7 cellular contexts compared by ENCODE assay signal in genomic region chr15:75921732-75922703, GRCh38. TPM values are rescaled to one million over a fixed set of nuclear protein-coding genes. Genes with fewer than 3 reads are reported as not detected.
DNase-seq lines count a peak whose midpoint lies in the region; ATAC-seq and TF ChIP-seq lines count a peak whose summit lies in the region.

No MANE protein-coding gene starts in this region.

- in situ Hi-C loops in astrocyte of the cerebellum (cut with HindIII; ENCODE audit: low sequenced_read_pairs), result no loop called here

- peaks cover 0 to 9% (median 4%) of the 10 kb centered on the region in 4 donors for H3K36me3 ChIP-seq in liver (ENCODE audit: control insufficient read depth in 4 of 4, insufficient read depth in 3 of 4, low read depth in 1 of 4, low read length in 3 of 4)

- no peak overlapping the region for H3K9ac ChIP-seq in liver (ENCODE audit: low read depth in 1 of 2, low read length in 2 of 2)

- peak; percentile 66 for DNase-seq in ELR (ENCODE audit: low read depth)
- DNase-seq in LNCaP clone FGC (ENCODE audit: low read depth), result peak; percentile 58
- DNase-seq in astrocyte of the cerebellum (ENCODE audit: low read depth), result peak; percentile 37
- DNase-seq in NCI-H446 treated with DMSO at 0.1 percent for 48 hours (lab: John Stamatoyannopoulos, UW), result no peak

- H3K9me3 ChIP-seq in liver (ENCODE audit: control insufficient read depth in 4 of 4, low read length in 3 of 4), result no peaks in the 10 kb centered on the region

- WGBS in liver, result 71% methylated on average over 9 of the region's 9 CpGs

- TF ChIP-seq CTCF in LNCaP clone FGC (IDR thresholded peaks at IDR 0.05; ENCODE audit: control insufficient read depth, extremely low read depth, insufficient read depth) (peak; percentile 78), astrocyte of the cerebellum (IDR thresholded peaks at IDR 0.05; ENCODE audit: low read depth, low read length, missing control alignments) (peak; percentile 51), liver (IDR thresholded peaks at IDR 0.05; ENCODE audit: low read depth, low read length, missing input control) (peak; percentile 42)

- H3K27ac ChIP-seq in liver (ENCODE audit: low read depth in 1 of 2, low read length in 2 of 2), result no peak overlapping the region

- H3K4me3 ChIP-seq in LNCaP clone FGC (ENCODE audit: low read depth, low read length) (no peak overlapping the region), astrocyte of the cerebellum (ENCODE audit: low read depth, low read length) (no peak overlapping the region), liver (ENCODE audit: low read depth in 1 of 3, low read length in 3 of 3) (no peak overlapping the region)

- H3K27me3 ChIP-seq in liver (ENCODE audit: control insufficient read depth in 4 of 4, insufficient read depth in 4 of 4, low read length in 3 of 4), result no peaks in the 10 kb centered on the region

- peaks cover 0 to 16% (median 6%) of the 10 kb centered on the region in 4 donors for H3K4me1 ChIP-seq in liver (ENCODE audit: control insufficient read depth in 4 of 4, insufficient read depth in 4 of 4, low read length in 3 of 4)

- ATAC-seq in GM21786 (IDR thresholded peaks at IDR 0.05; ENCODE audit: unreplicated experiment) (no peak), HG03521 (IDR thresholded peaks at IDR 0.05; ENCODE audit: unreplicated experiment) (no peak)

- peak; percentile 79 to 85 for TF ChIP-seq RAD21 in liver (IDR thresholded peaks at IDR 0.05)

TF ChIP-seq in liver, 16 proteins besides CTCF, POLR2A, EP300 and RAD21:
- TF ChIP-seq GABPA (IDR thresholded peaks at IDR 0.05 in 1 of 2, conservative IDR thresholded peaks at IDR 0.05 in 1 of 2) (no peak), RXRA (IDR thresholded peaks at IDR 0.05) (peak in 1 of 2 donors; percentile 9), HNF4A (conservative IDR thresholded peaks at IDR 0.05) (peak in 1 of 2 donors; percentile 6)

RNA-seq across cellular contexts. Expression of gene FBXO22, which starts 18.3 kb away (rescaled TPM):
- total RNA-seq in liver, result 10 to 100 TPM; 23.1 to 40.8 TPM
- polyA plus RNA-seq in liver, result 10 to 100 TPM; 16.8 to 40.6 TPM
